Comparison of ENCODE assay signal across 8 cellular contexts in the genomic region with DNA sequence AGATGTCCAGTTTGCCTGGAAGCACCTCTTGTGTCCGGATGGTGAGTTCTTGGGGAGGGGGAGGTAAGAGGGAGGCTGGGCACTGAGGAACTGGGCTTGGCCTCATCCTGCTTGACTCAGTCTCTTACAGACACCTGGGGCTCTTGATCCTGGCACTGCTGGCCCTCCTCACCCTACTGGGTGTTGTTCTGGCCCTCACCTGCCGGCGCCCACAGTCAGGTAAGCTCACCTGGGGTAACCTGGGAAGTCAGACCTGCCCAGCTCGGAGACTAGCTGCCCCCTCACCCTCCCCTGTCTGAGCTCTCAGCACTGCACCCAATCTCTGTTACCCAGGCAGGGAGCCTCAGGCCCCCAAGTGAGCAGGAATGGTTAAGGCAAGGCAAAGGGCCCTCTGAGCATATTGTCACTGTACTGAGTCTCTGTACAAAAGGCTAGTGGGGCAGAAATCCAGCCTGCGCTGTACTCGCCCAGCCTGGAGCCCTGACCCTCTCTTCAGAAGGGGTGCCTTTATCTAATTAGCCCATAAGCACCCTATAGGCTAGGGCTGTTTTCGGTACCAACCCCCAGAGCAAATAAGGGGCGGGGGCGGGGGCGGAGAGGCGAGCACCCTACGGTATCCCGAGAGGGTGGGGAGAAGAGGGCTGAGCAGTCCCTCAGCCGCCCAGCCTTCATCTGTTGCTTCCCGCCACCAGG.
DNase-seq lines count a peak whose midpoint lies in the region; ATAC-seq and TF ChIP-seq lines count a peak whose summit lies in the region.

No MANE protein-coding gene starts in this region.

- H3K9me3 ChIP-seq in endocrine pancreas (ENCODE audit: control insufficient read depth, low read length) (no peaks in the 10 kb centered on the region), parathyroid adenoma (ENCODE audit: control insufficient read depth, low read length) (no peaks in the 10 kb centered on the region)

- peaks cover 2% of the 10 kb centered on the region for H3K79me2 ChIP-seq in parathyroid adenoma

- no peak overlapping the region for H3K27ac ChIP-seq in parathyroid adenoma

- TF ChIP-seq CTCF in parathyroid adenoma (IDR thresholded peaks at IDR 0.05): no peak

- H3K4me3 ChIP-seq in endocrine pancreas (ENCODE audit: control insufficient read depth, insufficient read depth, low read length) (no peak overlapping the region), parathyroid adenoma (ENCODE audit: low read depth, low read length) (peak overlapping the region; percentile 26)

- no peaks in the 10 kb centered on the region for H3K4me1 ChIP-seq in endocrine pancreas (ENCODE audit: control insufficient read depth, insufficient read depth, low read length)
- peaks cover 15% of the 10 kb centered on the region for H3K4me1 ChIP-seq in parathyroid adenoma

- H3K27me3 ChIP-seq in endocrine pancreas (ENCODE audit: control insufficient read depth, insufficient read depth, low read length) (no peaks in the 10 kb centered on the region), parathyroid adenoma (ENCODE audit: control insufficient read depth, insufficient read depth, low read length) (no peaks in the 10 kb centered on the region)

- H3K9ac ChIP-seq in endocrine pancreas (ENCODE audit: control insufficient read depth, insufficient read depth, low read length): peak overlapping the region; percentile 31
- no peak overlapping the region for H3K9ac ChIP-seq in parathyroid adenoma

- no peaks in the 10 kb centered on the region for H3K36me3 ChIP-seq in endocrine pancreas (ENCODE audit: control insufficient read depth, insufficient read depth, low read length)
- no peaks in the 10 kb centered on the region for H3K36me3 ChIP-seq in parathyroid adenoma (ENCODE audit: control insufficient read depth, insufficient read depth, low read length)

- no peak for ATAC-seq in GM18517 (IDR thresholded peaks at IDR 0.05; ENCODE audit: unreplicated experiment)
- no peak for ATAC-seq in HG03565 (IDR thresholded peaks at IDR 0.05; ENCODE audit: unreplicated experiment)

- peak overlapping the region; percentile 78 for H2AFZ ChIP-seq in parathyroid adenoma

- peak overlapping the region; percentile 83 for H3K4me2 ChIP-seq in parathyroid adenoma (ENCODE audit: low read length)

- peak; percentile 45 for DNase-seq in GF-D8 (lab: John Stamatoyannopoulos, UW)
- peak; percentile 81 for DNase-seq in HuH-7 (ENCODE audit: low spot score)
- DNase-seq in EL: no peak
- no peak for DNase-seq in NCI-H446 (lab: John Stamatoyannopoulos, UW)

Comparison
In these comparisons a context has a peak if more than half of its experiments do, and no peak if none do; other contexts are left out.
1. DNase-seq: peak in GF-D8 (single experiment) and HuH-7 (single experiment); none in EL (single experiment) and NCI-H446 (0 of 2).